Comparison of ENCODE assay signal across 15 cellular contexts in the genomic region with DNA sequence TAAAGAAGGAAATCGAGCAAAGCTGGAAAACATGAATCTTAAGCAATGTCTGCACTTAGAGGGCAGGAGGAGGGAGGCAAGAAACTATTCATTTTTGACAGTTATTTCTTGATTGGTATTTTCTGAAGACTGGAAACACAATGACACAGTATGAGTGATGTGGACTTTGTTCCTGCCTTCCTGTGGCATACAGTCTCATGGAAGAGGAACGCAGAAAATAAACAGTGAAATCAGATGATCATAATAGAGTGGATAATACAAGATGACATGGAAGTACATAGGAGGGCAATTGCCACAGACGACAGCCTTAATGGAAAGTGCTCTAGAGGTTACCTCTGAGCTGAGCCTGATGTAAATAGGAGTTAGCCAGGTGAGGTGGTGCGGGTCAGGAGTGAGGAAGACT.
"Had no signal": no experiment of that assay in that cellular context is flagged by ENCODE, and none has a peak within 500 bp of the region (broad histone marks: within the 10 kb centered on the region; RNA-seq: fewer than 3 reads in every experiment).

No MANE protein-coding gene starts in this region.

- H3K27ac ChIP-seq: left lung, ovary, tibial artery, vagina, VCaP had no signal

- DNase-seq: activated CD4-positive, alpha-beta T cell treated with anti-CD3 and anti-CD28 coated beads, Interleukin-2, amount 50 U/mL, for 4 hours; activated CD4-positive, CD25-positive, alpha-beta regulatory T cell treated with anti-CD3 and anti-CD28 coated beads, Interleukin-2, amount 50 U/mL, for 72 hours; amniotic stem cell; caudate nucleus; endodermal cell; left lung; midbrain; naive B cell; ovary; stimulated activated naive B cell treated with anti-CD40 and anti-IgM and Interleukin-4, amounts not matched to agents 10 μg/mL and 1 μg/mL and 100 μg/mL, for 72 hours; SW 1271; T-helper 2 cell had no signal

- H3K36me3 ChIP-seq: left lung, ovary, tibial artery, vagina had no signal

- H3K9me3 ChIP-seq: left lung, ovary, tibial artery, vagina had no signal

- H3K27me3 ChIP-seq: left lung, ovary, tibial artery, vagina had no signal

- H3K4me3 ChIP-seq: left lung, ovary, tibial artery, vagina had no signal

- H3K4me1 ChIP-seq: tibial artery, vagina had no signal
